17 cellular contexts compared by ENCODE assay signal in the genomic region with DNA sequence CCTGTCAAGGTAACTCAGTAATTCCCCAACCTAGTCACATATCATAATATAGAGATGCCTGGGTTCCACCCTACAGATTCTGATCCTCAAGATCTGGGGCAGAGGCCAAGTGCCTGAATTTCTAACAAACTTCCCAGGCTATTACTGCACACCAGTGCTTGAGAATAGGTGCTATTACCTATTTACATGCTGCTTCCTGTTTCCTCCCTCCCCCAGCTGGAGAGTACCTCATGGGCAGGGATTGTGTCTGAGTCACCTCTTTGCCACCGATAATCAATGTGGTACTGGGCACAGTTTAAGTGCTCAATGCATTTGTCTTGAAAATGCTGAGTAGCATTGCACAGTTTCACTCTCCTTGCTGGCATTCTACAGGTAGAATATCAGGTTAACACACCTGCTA.
"Had no signal": no experiment of that assay in that cellular context is flagged by ENCODE, and none has a peak within 500 bp of the region (broad histone marks: within the 10 kb centered on the region; RNA-seq: fewer than 3 reads in every experiment).

No MANE protein-coding gene starts in this region.

- H3K27me3 Mint-ChIP-seq: stimulated activated naive CD8-positive, alpha-beta T cell treated with anti-CD3 and anti-CD28 coated beads, Interleukin-15, amount 100 ng/mL, for 72 hours had no signal

- H3K27me3 ChIP-seq: ascending aorta, colonic mucosa, ovary had no signal

- H3K4me1 ChIP-seq: ascending aorta, colonic mucosa, psoas muscle, suprapubic skin had no signal

- DNase-seq: activated CD4-positive, alpha-beta T cell treated with anti-CD3 and anti-CD28 coated beads for 1 hour; activated CD4-positive, alpha-beta T cell treated with anti-CD3 and anti-CD28 coated beads, Interleukin-2, amount 50 U/mL, for 4 hours; activated gamma-delta T cell; colonic mucosa; kidney; naive thymus-derived CD8-positive, alpha-beta T cell; ovary; psoas muscle; right cardiac atrium; stimulated activated naive CD8-positive, alpha-beta T cell treated with anti-CD3 and anti-CD28 coated beads, Interleukin-15, amount 100 ng/mL, for 72 hours; trophoblast cell had no signal

- H3K27ac Mint-ChIP-seq: activated naive CD4-positive, alpha-beta T cell treated with anti-CD3 and anti-CD28 coated beads, Interleukin-2, amount 50 U/mL, for 24 hours; memory B cell; naive thymus-derived CD8-positive, alpha-beta T cell; stimulated activated naive CD8-positive, alpha-beta T cell treated with anti-CD3 and anti-CD28 coated beads, Interleukin-15, amount 100 ng/mL, for 72 hours had no signal

- H3K4me3 Mint-ChIP-seq: activated naive CD4-positive, alpha-beta T cell treated with anti-CD3 and anti-CD28 coated beads, Interleukin-2, amount 50 U/mL, for 24 hours; central memory CD8-positive, alpha-beta T cell; memory B cell; naive thymus-derived CD8-positive, alpha-beta T cell; stimulated activated naive CD8-positive, alpha-beta T cell treated with anti-CD3 and anti-CD28 coated beads, Interleukin-15, amount 100 ng/mL, for 72 hours had no signal

- H3K4me1 Mint-ChIP-seq: activated naive CD4-positive, alpha-beta T cell treated with anti-CD3 and anti-CD28 coated beads, Interleukin-2, amount 50 U/mL, for 24 hours; central memory CD8-positive, alpha-beta T cell; memory B cell; naive thymus-derived CD8-positive, alpha-beta T cell; stimulated activated naive CD8-positive, alpha-beta T cell treated with anti-CD3 and anti-CD28 coated beads, Interleukin-15, amount 100 ng/mL, for 72 hours had no signal

- H3K36me3 ChIP-seq: ascending aorta, colonic mucosa, ovary, suprapubic skin had no signal

- H3K9me3 Mint-ChIP-seq: activated naive CD4-positive, alpha-beta T cell treated with anti-CD3 and anti-CD28 coated beads, Interleukin-2, amount 50 U/mL, for 24 hours; central memory CD8-positive, alpha-beta T cell had no signal

- H3K4me3 ChIP-seq: ascending aorta, colonic mucosa, ovary, psoas muscle, suprapubic skin had no signal

- ATAC-seq: naive thymus-derived CD8-positive, alpha-beta T cell; psoas muscle; right cardiac atrium; stimulated activated naive CD8-positive, alpha-beta T cell treated with anti-CD3 and anti-CD28 coated beads, Interleukin-15, amount 100 ng/mL, for 72 hours had no signal

- H3K36me3 Mint-ChIP-seq: activated naive CD4-positive, alpha-beta T cell treated with anti-CD3 and anti-CD28 coated beads, Interleukin-2, amount 50 U/mL, for 24 hours; memory B cell; naive thymus-derived CD8-positive, alpha-beta T cell had no signal

- H3K27ac ChIP-seq: ascending aorta, colonic mucosa, ovary, psoas muscle, suprapubic skin, VCaP had no signal
